8 cellular contexts compared by ENCODE assay signal in the genomic region with DNA sequence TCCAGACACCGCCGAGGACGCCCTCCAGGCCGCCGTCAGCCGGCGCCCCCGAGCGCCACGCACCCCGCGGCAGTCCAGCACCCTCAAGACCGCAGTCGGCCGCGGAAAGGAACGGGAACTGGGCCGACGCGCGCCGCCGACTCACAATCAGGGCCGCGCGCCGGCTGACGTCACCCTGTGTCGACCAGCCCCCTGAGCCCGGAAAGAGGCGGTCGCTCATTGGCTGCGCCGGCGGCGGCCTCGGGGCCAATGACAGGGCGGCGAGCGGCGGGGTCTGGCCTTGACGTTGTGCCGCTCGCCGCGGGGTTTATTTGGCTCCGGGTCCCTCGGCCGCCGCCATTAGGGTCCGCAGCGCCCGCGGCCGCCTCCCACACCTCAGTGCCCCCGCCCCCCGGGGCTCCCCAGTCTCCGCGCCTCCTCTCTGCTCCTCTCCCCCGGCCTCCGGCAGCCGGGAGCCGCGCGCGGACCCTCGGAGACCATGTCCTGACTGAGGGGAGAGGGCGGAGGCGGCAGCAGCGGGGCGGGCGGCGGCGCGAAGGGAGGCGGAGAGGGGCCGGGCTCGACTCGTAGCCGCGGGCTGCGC. TPM values are rescaled to one million over a fixed set of nuclear protein-coding genes. Genes with fewer than 3 reads are reported as not detected.
DNase-seq lines count a peak whose midpoint lies in the region; FAIRE-seq and TF ChIP-seq lines count a peak whose summit lies in the region.

No MANE protein-coding gene starts in this region.

- H3K4me3 Mint-ChIP-seq in nephron progenitor cell = peak overlapping the region; percentile 96
- peak overlapping the region; percentile 90 for H3K4me3 Mint-ChIP-seq in stimulated activated naive CD8-positive, alpha-beta T cell treated with anti-CD3 and anti-CD28 coated beads, Interleukin-15, Interleukin-2, amounts not matched to agents 100 ng/mL and 50 ng/mL, for 24 hours

- FAIRE-seq in H54 (lab: Jason Lieb, UNC) = peak; percentile 27

- TF ChIP-seq CTCF in fibroblast of villous mesenchyme (IDR thresholded peaks at IDR 0.05; ENCODE audit: insufficient read depth, low read depth, low read length) = no peak
- no peak for TF ChIP-seq CTCF in nephron progenitor cell (IDR thresholded peaks at IDR 0.05)

- peaks cover 10% of the 10 kb centered on the region for H3K36me3 Mint-ChIP-seq in nephron progenitor cell (ENCODE audit: low read depth)
- H3K36me3 Mint-ChIP-seq in stimulated activated naive CD8-positive, alpha-beta T cell treated with anti-CD3 and anti-CD28 coated beads, Interleukin-15, Interleukin-2, amounts not matched to agents 100 ng/mL and 50 ng/mL, for 24 hours (ENCODE audit: low read depth) = peaks cover 10% of the 10 kb centered on the region

- TF ChIP-seq POLR2A in H54 (IDR thresholded peaks at IDR 0.05; ENCODE audit: low read depth, low read length) (peak; percentile 78), Raji (IDR thresholded peaks at IDR 0.05; ENCODE audit: insufficient read depth, low read depth, low read length) (peak; percentile 98)

- peak overlapping the region; percentile 91 for H3K27ac Mint-ChIP-seq in nephron progenitor cell
- peak overlapping the region; percentile 91 for H3K27ac Mint-ChIP-seq in stimulated activated naive CD8-positive, alpha-beta T cell treated with anti-CD3 and anti-CD28 coated beads, Interleukin-15, Interleukin-2, amounts not matched to agents 100 ng/mL and 50 ng/mL, for 24 hours

- peak overlapping the region; percentile 88 for H3K4me3 ChIP-seq in fibroblast of villous mesenchyme (ENCODE audit: low read depth, low read length)

- H3K9me3 Mint-ChIP-seq in nephron progenitor cell = no peaks in the 10 kb centered on the region
- no peaks in the 10 kb centered on the region for H3K9me3 Mint-ChIP-seq in stimulated activated naive CD8-positive, alpha-beta T cell treated with anti-CD3 and anti-CD28 coated beads, Interleukin-15, Interleukin-2, amounts not matched to agents 100 ng/mL and 50 ng/mL, for 24 hours

- DNase-seq in ELR (ENCODE audit: low read depth) = peak; percentile 97
- DNase-seq in H54 (ENCODE audit: insufficient read length, low spot score) = peak; percentile 80
- peak; percentile 95 for DNase-seq in LoVo (ENCODE audit: low spot score)
- peak; percentile 98 for DNase-seq in activated gamma-delta T cell (lab: John Stamatoyannopoulos, UW)
- peak; percentile 98 for DNase-seq in fibroblast of villous mesenchyme (ENCODE audit: low read depth)
- DNase-seq in nephron progenitor cell = peak; percentile 99

- H3K4me1 Mint-ChIP-seq in nephron progenitor cell = peaks cover 44% of the 10 kb centered on the region
- peaks cover 47% of the 10 kb centered on the region for H3K4me1 Mint-ChIP-seq in stimulated activated naive CD8-positive, alpha-beta T cell treated with anti-CD3 and anti-CD28 coated beads, Interleukin-15, Interleukin-2, amounts not matched to agents 100 ng/mL and 50 ng/mL, for 24 hours (ENCODE audit: low read depth)

- H3K27me3 Mint-ChIP-seq in nephron progenitor cell (ENCODE audit: low read depth, poor library complexity) = peaks cover 3% of the 10 kb centered on the region
- peaks cover 4% of the 10 kb centered on the region for H3K27me3 Mint-ChIP-seq in stimulated activated naive CD8-positive, alpha-beta T cell treated with anti-CD3 and anti-CD28 coated beads, Interleukin-15, Interleukin-2, amounts not matched to agents 100 ng/mL and 50 ng/mL, for 24 hours

RNA-seq across cellular contexts. Expression of gene ZRANB1, which starts 25.2 kb away (rescaled TPM):
- total RNA-seq in fibroblast of villous mesenchyme = 29.0 and 37.1 TPM in 2 replicates

Comparison
In these comparisons a context has a peak if more than half of its experiments do, and no peak if none do; other contexts are left out.
1. Peak in every context shown above with its lines: DNase-seq and H3K4me3 ChIP-seq.